18 cellular contexts compared by ENCODE assay signal in the genomic region with DNA sequence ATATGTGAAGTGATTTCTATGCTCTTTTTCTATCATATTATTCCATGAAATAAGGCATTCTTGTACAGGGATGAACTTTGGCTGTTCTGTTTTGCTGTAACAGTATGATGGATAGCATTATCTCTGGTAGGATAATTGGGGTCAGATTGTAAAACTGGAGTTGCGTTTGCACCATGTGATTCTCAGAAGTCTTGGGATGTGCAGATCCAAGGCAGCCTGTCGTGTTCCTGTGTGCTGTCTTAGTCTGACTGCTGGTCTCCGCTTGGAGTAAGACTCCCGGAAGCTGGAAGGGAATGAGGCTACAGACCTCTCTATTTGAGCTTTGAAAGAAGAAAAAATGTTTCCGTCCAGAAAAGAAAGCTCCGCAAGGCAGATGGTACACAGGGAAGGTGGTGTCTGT.
"Had no signal": no experiment of that assay in that cellular context is flagged by ENCODE, and none has a peak within 500 bp of the region (broad histone marks: within the 10 kb centered on the region; RNA-seq: fewer than 3 reads in every experiment).

No MANE protein-coding gene starts in this region.

- H3K4me1 Mint-ChIP-seq: activated CD4-positive, alpha-beta memory T cell treated with anti-CD3 and anti-CD28 coated beads, Interleukin-2, amount 10 ng/mL, durations not matched to agents 7 days and 5 days; activated naive CD4-positive, alpha-beta T cell treated with anti-CD3 and anti-CD28 coated beads, Interleukin-2, amount 50 U/mL, for 24 hours; natural killer cell; stimulated activated naive B cell treated with anti-CD40 and anti-IgM and Interleukin-4, amounts not matched to agents 10 μg/mL and 1 μg/mL and 100 μg/mL, for 72 hours had no signal

- H3K4me3 ChIP-seq: colonic mucosa, esophagus squamous epithelium, gastroesophageal sphincter, skin epidermis, thyroid gland had no signal

- H3K27ac ChIP-seq: colonic mucosa, esophagus squamous epithelium, gastroesophageal sphincter, skin epidermis, thyroid gland, VCaP had no signal

- H3K36me3 Mint-ChIP-seq: activated naive CD4-positive, alpha-beta T cell treated with anti-CD3 and anti-CD28 coated beads, Interleukin-2, amount 50 U/mL, for 24 hours; stimulated activated naive B cell treated with anti-CD40 and anti-IgM and Interleukin-4, amounts not matched to agents 10 μg/mL and 1 μg/mL and 100 μg/mL, for 72 hours had no signal

- H3K27me3 Mint-ChIP-seq: activated CD4-positive, alpha-beta memory T cell treated with anti-CD3 and anti-CD28 coated beads, Interleukin-2, amount 10 ng/mL, durations not matched to agents 7 days and 5 days; stimulated activated naive B cell treated with anti-CD40 and anti-IgM and Interleukin-4, amounts not matched to agents 10 μg/mL and 1 μg/mL and 100 μg/mL, for 72 hours had no signal

- H3K27ac Mint-ChIP-seq: activated CD4-positive, alpha-beta memory T cell treated with anti-CD3 and anti-CD28 coated beads, Interleukin-2, amount 10 ng/mL, durations not matched to agents 7 days and 5 days; activated naive CD4-positive, alpha-beta T cell treated with anti-CD3 and anti-CD28 coated beads, Interleukin-2, amount 50 U/mL, for 24 hours; natural killer cell; stimulated activated naive B cell treated with anti-CD40 and anti-IgM and Interleukin-4, amounts not matched to agents 10 μg/mL and 1 μg/mL and 100 μg/mL, for 72 hours had no signal

- H3K4me1 ChIP-seq: colonic mucosa had no signal

- H3K4me3 Mint-ChIP-seq: activated CD4-positive, alpha-beta memory T cell treated with anti-CD3 and anti-CD28 coated beads, Interleukin-2, amount 10 ng/mL, durations not matched to agents 7 days and 5 days; activated naive CD4-positive, alpha-beta T cell treated with anti-CD3 and anti-CD28 coated beads, Interleukin-2, amount 50 U/mL, for 24 hours; activated T-cell treated with anti-CD3 and anti-CD28 coated beads, Interleukin-2, amount 50 U/mL, for 4 hours; natural killer cell; stimulated activated naive B cell treated with anti-CD40 and anti-IgM and Interleukin-4, amounts not matched to agents 10 μg/mL and 1 μg/mL and 100 μg/mL, for 72 hours had no signal

- H3K9me3 ChIP-seq: colonic mucosa, thyroid gland had no signal

- H3K27me3 ChIP-seq: colonic mucosa, esophagus squamous epithelium, gastroesophageal sphincter, thyroid gland had no signal

- ATAC-seq: activated T-cell treated with anti-CD3 and anti-CD28 coated beads, Interleukin-2, amount 50 U/mL, for 4 hours; gastroesophageal sphincter; left ventricle myocardium superior; natural killer cell; stimulated activated naive B cell treated with anti-CD40 and anti-IgM and Interleukin-4, amounts not matched to agents 10 μg/mL and 1 μg/mL and 100 μg/mL, for 72 hours had no signal

- H3K9me3 Mint-ChIP-seq: activated naive CD4-positive, alpha-beta T cell treated with anti-CD3 and anti-CD28 coated beads, Interleukin-2, amount 50 U/mL, for 24 hours had no signal

- H3K36me3 ChIP-seq: colonic mucosa, esophagus squamous epithelium, thyroid gland had no signal

- DNase-seq: activated CD4-positive, alpha-beta memory T cell treated with anti-CD3 and anti-CD28 coated beads, Interleukin-2, amount 10 ng/mL, durations not matched to agents 7 days and 5 days; activated effector memory CD4-positive, alpha-beta T cell treated with anti-CD3 and anti-CD28 coated beads, Interleukin-2, amount 50 U/mL, for 16 hours; activated T-cell treated with anti-CD3 and anti-CD28 coated beads, Interleukin-2, amount 50 U/mL, for 4 hours; amniotic stem cell; colonic mucosa; esophagus squamous epithelium; hippocampal formation; left ventricle myocardium superior; mesendoderm; natural killer cell; stimulated activated CD4-positive, alpha-beta T cell treated with anti-CD3 and anti-CD28 coated beads, Interleukin-15, amount 100 ng/mL, for 24 hours; stimulated activated CD4-positive, alpha-beta T cell treated with anti-CD3 and anti-CD28 coated beads, Interleukin-4, amount 100 ng/mL, for 1 hour; stimulated activated naive B cell treated with anti-CD40 and anti-IgM and Interleukin-4, amounts not matched to agents 10 μg/mL and 1 μg/mL and 100 μg/mL, for 72 hours; thyroid gland had no signal
